Comparison of ENCODE assay signal across 11 cellular contexts in the genomic region with DNA sequence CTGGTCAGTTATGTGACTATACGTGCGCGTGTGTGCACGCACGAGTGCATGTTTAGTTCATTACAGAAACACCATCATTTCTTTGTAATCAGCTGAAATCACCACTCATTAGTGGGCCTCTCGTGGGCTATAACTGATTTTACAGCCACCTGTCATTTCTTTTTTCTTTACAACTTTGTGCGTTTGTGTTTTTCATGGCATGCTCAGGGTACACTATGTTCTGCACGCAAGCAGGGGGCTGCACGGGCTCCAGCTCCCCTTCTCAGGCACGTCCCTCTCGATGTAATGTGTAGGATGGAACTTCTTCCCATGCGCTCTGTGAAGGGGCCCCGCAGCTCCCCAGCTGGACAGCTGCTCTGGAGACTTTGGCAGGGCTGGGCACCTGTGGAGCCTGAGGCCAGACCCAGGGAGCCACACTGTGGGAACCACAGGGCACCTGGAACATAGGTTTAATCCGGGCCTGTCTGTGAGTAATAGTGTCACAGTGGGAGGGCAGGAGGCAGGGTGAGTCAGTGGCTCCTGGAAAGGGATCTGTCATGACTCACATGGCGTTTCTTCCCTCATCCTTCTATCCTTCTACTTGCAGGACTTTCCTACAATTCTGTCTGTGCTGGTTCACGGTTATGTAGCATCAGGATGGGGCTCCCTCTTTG. TPM values are rescaled to one million over a fixed set of nuclear protein-coding genes. Genes with fewer than 3 reads are reported as not detected.
DNase-seq lines count a peak whose midpoint lies in the region; ATAC-seq, FAIRE-seq and TF ChIP-seq lines count a peak whose summit lies in the region.
"Had no signal": no experiment of that assay in that cellular context is flagged by ENCODE, and none has a peak within 500 bp of the region (broad histone marks: within the 10 kb centered on the region; RNA-seq: fewer than 3 reads in every experiment).

No MANE protein-coding gene starts in this region.

- H3K9me3 Mint-ChIP-seq in glutamatergic neuron (ENCODE audit: unreplicated experiment), result peaks cover 10% of the 10 kb centered on the region

- intact Hi-C loops in left lung (cut with DNase I), result no loop called here

- H3K27ac Mint-ChIP-seq in glutamatergic neuron (ENCODE audit: unreplicated experiment), result no peak overlapping the region

- H3K9me3 ChIP-seq in left lung, result peaks cover 0 to 9% of the 10 kb centered on the region in 2 donors

- H3K36me3 Mint-ChIP-seq in glutamatergic neuron (ENCODE audit: unreplicated experiment), result peaks cover 9% of the 10 kb centered on the region

- peak; percentile 61 for ATAC-seq in left lung

- no peaks in the 10 kb centered on the region for H3K4me1 ChIP-seq in left lung

- H3K4me3 ChIP-seq in astrocyte of the spinal cord (ENCODE audit: low read depth, low read length) (no peak overlapping the region), left lung (no peak overlapping the region)

- TF ChIP-seq CTCF in astrocyte of the spinal cord (IDR thresholded peaks at IDR 0.05; ENCODE audit: low read depth, low read length) (no peak), left lung (IDR thresholded peaks at IDR 0.05) (no peak), GM13976 (IDR thresholded peaks at IDR 0.05; ENCODE audit: borderline replicate concordance, control extremely low read depth, extremely low read depth, insufficient read depth, missing control alignments) (no peak), glutamatergic neuron (IDR thresholded peaks at IDR 0.05; ENCODE audit: partially characterized antibody, unreplicated experiment) (no peak)

- in situ Hi-C loops in astrocyte of the spinal cord (cut with HindIII; ENCODE audit: low sequenced_read_pairs) (no loop called here), GM13976 (cut with MboI; ENCODE audit: low sequenced_read_pairs, unreplicated experiment) (no loop called here)

- H3K27me3 ChIP-seq in left lung, result peaks cover 0 to 25% of the 10 kb centered on the region in 2 donors

- H3K27ac ChIP-seq in left lung, result no peak overlapping the region

- peaks cover 6% of the 10 kb centered on the region for H3K27me3 Mint-ChIP-seq in glutamatergic neuron (ENCODE audit: unreplicated experiment)

- H3K4me3 Mint-ChIP-seq in glutamatergic neuron (ENCODE audit: unreplicated experiment), result no peak overlapping the region
- H3K4me3 Mint-ChIP-seq: neural crest cell had no signal

- H3K4me1 Mint-ChIP-seq in glutamatergic neuron (ENCODE audit: low read depth, unreplicated experiment), result peaks cover 10% of the 10 kb centered on the region
- H3K4me1 Mint-ChIP-seq: neural crest cell had no signal

- DNase-seq in AG08395 (ENCODE audit: low spot score), result peak; percentile 93
- DNase-seq in HTR-8/SVneo (ENCODE audit: insufficient read length, low spot score), result peak; percentile 71
- DNase-seq in astrocyte of the spinal cord (ENCODE audit: low read depth, low spot score), result peak; percentile 93
- no peak for DNase-seq in left lung
- DNase-seq in GM13976 (ENCODE audit: low spot score), result no peak
- DNase-seq in stimulated activated CD4-positive, alpha-beta T cell treated with anti-CD3 and anti-CD28 coated beads, Interleukin-1b, Interleukin-23, amount 100 ng/mL, for 48 hours, result no peak
- DNase-seq in glutamatergic neuron, result no peak
- DNase-seq in NAMALWA (ENCODE audit: low spot score), result no peak
- DNase-seq: DMS153 had no signal

- no peaks in the 10 kb centered on the region for H3K36me3 ChIP-seq in left lung

- peak; percentile 94 for FAIRE-seq in HTR-8/SVneo (lab: Jason Lieb, UNC)
- FAIRE-seq: GM19239 had no signal

RNA-seq across cellular contexts. Expression of gene GCK, which starts 4.9 kb away (rescaled TPM):
- total RNA-seq in left lung (under 1 TPM; 0.34 to 0.50 TPM), glutamatergic neuron (ENCODE audit: unreplicated experiment) (43.9 TPM)

RNA-seq across cellular contexts. Expression of gene YKT6, which starts 16.4 kb away (rescaled TPM):
- total RNA-seq in left lung, result 10 to 100 TPM; 66.7 to 88.2 TPM
- 178 TPM for total RNA-seq in glutamatergic neuron (ENCODE audit: unreplicated experiment)

RNA-seq across cellular contexts. Expression of gene MYL7, which starts 43.2 kb away (rescaled TPM):
- total RNA-seq in left lung (1 to 10 TPM; 1.5 to 1.8 TPM), glutamatergic neuron (ENCODE audit: unreplicated experiment) (7.6 TPM)
- total RNA-seq: neural crest cell had no signal

Comparison
In these comparisons a context has a peak if more than half of its experiments do, and no peak if none do; other contexts are left out.
1. DNase-seq: peak in AG08395 (single experiment), HTR-8/SVneo (single experiment) and astrocyte of the spinal cord (single experiment); none in left lung (0 of 2), GM13976 (single experiment), stimulated activated CD4-positive, alpha-beta T cell treated with anti-CD3 and anti-CD28 coated beads, Interleukin-1b, Interleukin-23, amount 100 ng/mL, for 48 hours (single experiment), glutamatergic neuron (single experiment) and NAMALWA (single experiment).
2. RNA of gene GCK, which starts 4.9 kb away (total RNA-seq): 43.9 TPM in glutamatergic neuron (single experiment); 0.34 to 0.50 TPM in left lung; every median in the first group is over 10 times any median in the second.